Comparison of ENCODE assay signal across 26 cellular contexts in the genomic region with DNA sequence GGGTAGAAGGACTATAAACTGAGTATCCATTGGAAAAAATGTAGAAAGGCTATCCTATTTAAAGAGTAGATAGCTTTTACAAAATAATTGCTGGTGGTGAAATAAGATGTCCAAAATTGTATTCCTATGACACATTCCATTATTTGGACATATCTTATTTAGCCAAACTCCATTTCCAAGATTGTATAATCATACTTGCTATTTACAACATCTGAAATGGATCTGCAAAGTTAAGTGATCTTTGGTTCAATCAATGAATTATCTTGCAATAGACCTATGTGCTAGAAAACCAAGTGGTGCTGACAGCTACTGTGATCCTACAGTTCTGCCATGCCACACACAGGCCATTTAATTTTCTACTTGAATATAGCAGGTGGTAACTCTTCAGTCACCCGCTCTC. TPM values are rescaled to one million over a fixed set of nuclear protein-coding genes. Genes with fewer than 3 reads are reported as not detected.
"Had no signal": no experiment of that assay in that cellular context is flagged by ENCODE, and none has a peak within 500 bp of the region (broad histone marks: within the 10 kb centered on the region; RNA-seq: fewer than 3 reads in every experiment).

No MANE protein-coding gene starts in this region.

- H3K27me3 ChIP-seq: cardiac muscle cell, colonic mucosa, heart right ventricle, tibial nerve had no signal

- H3K36me3 ChIP-seq: cardiac muscle cell, colonic mucosa, heart right ventricle, left ventricle myocardium inferior, tibial nerve had no signal

- H3K4me3 ChIP-seq: cardiac muscle cell, colonic mucosa, heart right ventricle, left ventricle myocardium inferior, lung, tibial nerve had no signal

- H3K4me1 ChIP-seq: colonic mucosa, heart right ventricle, left ventricle myocardium inferior had no signal

- H3K9me3 ChIP-seq: colonic mucosa, heart right ventricle, left ventricle myocardium inferior, tibial nerve had no signal

- H3K27ac ChIP-seq: cardiac muscle cell, colonic mucosa, heart right ventricle, left ventricle myocardium inferior had no signal

- DNase-seq: activated CD4-positive, alpha-beta T cell treated with anti-CD3 and anti-CD28 coated beads for 1 hour; activated CD4-positive, alpha-beta T cell treated with anti-CD3 and anti-CD28 coated beads, Interleukin-2, amount 50 U/mL, for 1 hour; activated CD8-positive, alpha-beta T cell treated with anti-CD3 and anti-CD28 coated beads for 36 hours; activated naive CD8-positive, alpha-beta T cell treated with anti-CD3 and anti-CD28 coated beads, Interleukin-2, amount 50 U/mL, for 24 hours; activated T-cell treated with anti-CD3 and anti-CD28 coated beads, Interleukin-2, amount 50 U/mL, for 4 hours; cerebellar nuclear complex; colonic mucosa; effector memory CD4-positive, alpha-beta T cell; erythroblast; foreskin melanocyte; heart right ventricle; left ventricle myocardium inferior; mesendoderm; natural killer cell; posterior cingulate gyrus; right cardiac atrium; stimulated activated CD4-positive, alpha-beta T cell treated with anti-CD3 and anti-CD28 coated beads, Interleukin-15, amount 100 ng/mL, for 24 hours; stimulated activated CD4-positive, alpha-beta T cell treated with anti-CD3 and anti-CD28 coated beads, Interleukin-2, amount 100 ng/mL, for 24 hours; stimulated activated naive CD4-positive, alpha-beta T cell; T-helper 2 cell had no signal

RNA-seq across cellular contexts. Expression of a gene that starts 11.0 kb away (rescaled TPM):
- total RNA-seq: activated CD8-positive, alpha-beta T cell treated with anti-CD3 and anti-CD28 coated beads for 36 hours; activated T-cell treated with anti-CD3 and anti-CD28 coated beads, Interleukin-2, amount 50 U/mL, for 4 hours; activated T-helper 17 cell treated with anti-CD3 and anti-CD28 coated beads, Interleukin-2, amount 50 U/mL, for 72 hours; colonic mucosa; mononuclear cell; natural killer cell; WTC11 had no signal
- polyA plus RNA-seq: heart right ventricle, lung had no signal
